In the genomic region with DNA sequence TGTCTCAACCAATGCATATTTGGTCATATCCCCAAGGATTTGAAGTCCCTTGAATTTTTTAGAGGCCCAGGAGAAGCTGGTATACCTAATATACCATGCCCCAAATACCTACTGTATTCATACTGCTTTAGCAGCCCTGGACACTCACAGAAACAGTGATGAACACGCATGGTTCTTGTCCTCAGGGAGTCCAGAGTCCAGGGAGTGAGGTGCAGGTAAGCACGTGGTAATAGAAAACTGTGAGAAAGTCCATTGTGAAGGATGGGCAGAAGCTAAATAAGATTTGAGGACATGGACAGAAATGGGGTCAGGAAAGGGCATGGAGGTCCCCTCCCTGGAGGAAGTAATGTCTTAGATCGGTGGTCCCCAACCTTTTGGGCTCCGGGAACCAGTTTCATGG, we compare ENCODE assay signal across 37 cellular contexts.
"Had no signal": no experiment of that assay in that cellular context is flagged by ENCODE, and none has a peak within 500 bp of the region (broad histone marks: within the 10 kb centered on the region; RNA-seq: fewer than 3 reads in every experiment).

No MANE protein-coding gene starts in this region.

- H3K4me3 Mint-ChIP-seq: activated B cell treated with CpG ODN at 0.5 μM for 24 hours; activated CD4-positive, alpha-beta T cell treated with anti-CD3 and anti-CD28 coated beads, Interleukin-2, amount 10 ng/mL, durations not matched to agents 24 days and 14 days; activated CD8-positive, alpha-beta T cell treated with anti-CD3 and anti-CD28 coated beads for 36 hours; activated naive CD4-positive, alpha-beta T cell treated with anti-CD3 and anti-CD28 coated beads for 36 hours; activated naive CD8-positive, alpha-beta T cell treated with anti-CD3 and anti-CD28 coated beads for 36 hours; activated T-cell treated with anti-CD3 and anti-CD28 coated beads, Interleukin-2, amount 50 U/mL, for 4 hours; activated T-helper 1 cell treated with anti-CD3 and anti-CD28 coated beads, Interleukin-12 subunit alpha, Interleukin-12 subunit beta, Interleukin-2, Interleukin-4 antibody, amounts not matched to agents 30 ng/mL and 10 ng/mL and 1 ng/mL, durations not matched to agents 14 hours and 24 hours and 36 hours; activated T-helper 17 cell treated with anti-CD3 and anti-CD28 coated beads, Interleukin-2, amount 50 U/mL, for 72 hours; central memory CD8-positive, alpha-beta T cell; T-cell; T-helper 17 cell; T-helper 2 cell treated with Interferon-gamma antibody and Interleukin-4, amounts not matched to agents 5 μg/mL and 100 μg/mL, for 36 hours had no signal

- H3K9me3 Mint-ChIP-seq: activated B cell treated with CpG ODN at 0.5 μM for 24 hours; activated CD8-positive, alpha-beta T cell treated with anti-CD3 and anti-CD28 coated beads for 36 hours; activated naive CD8-positive, alpha-beta T cell treated with anti-CD3 and anti-CD28 coated beads for 36 hours; activated T-cell treated with anti-CD3 and anti-CD28 coated beads, Interleukin-2, amount 50 U/mL, for 4 hours; activated T-helper 17 cell treated with anti-CD3 and anti-CD28 coated beads, Interleukin-2, amount 50 U/mL, for 72 hours; central memory CD8-positive, alpha-beta T cell; T-cell; T-helper 2 cell treated with Interferon-gamma antibody and Interleukin-4, amounts not matched to agents 5 μg/mL and 100 μg/mL, for 36 hours had no signal

- H3K27me3 ChIP-seq: adrenal gland, body of pancreas, brain microvascular endothelial cell, breast epithelium, cardiac muscle cell had no signal

- FAIRE-seq: astrocyte, TTC549 had no signal

- H3K4me3 ChIP-seq: adrenal gland, body of pancreas, breast epithelium, cardiac muscle cell had no signal

- H3K36me3 ChIP-seq: adrenal gland, brain microvascular endothelial cell, breast epithelium, cardiac muscle cell had no signal

- H3K4me1 ChIP-seq: body of pancreas, breast epithelium had no signal

- H3K9me3 ChIP-seq: adrenal gland, body of pancreas, breast epithelium had no signal

- H3K27ac Mint-ChIP-seq: activated B cell treated with CpG ODN at 0.5 μM for 24 hours; activated CD4-positive, alpha-beta T cell treated with anti-CD3 and anti-CD28 coated beads, Interleukin-2, amount 10 ng/mL, durations not matched to agents 24 days and 14 days; activated CD8-positive, alpha-beta T cell treated with anti-CD3 and anti-CD28 coated beads for 36 hours; activated naive CD8-positive, alpha-beta T cell treated with anti-CD3 and anti-CD28 coated beads for 36 hours; activated T-helper 17 cell treated with anti-CD3 and anti-CD28 coated beads, Interleukin-2, amount 50 U/mL, for 72 hours; T-cell; T-helper 2 cell treated with Interferon-gamma antibody and Interleukin-4, amounts not matched to agents 5 μg/mL and 100 μg/mL, for 36 hours had no signal

- ATAC-seq: activated CD8-positive, alpha-beta T cell treated with anti-CD3 and anti-CD28 coated beads for 36 hours; activated naive CD4-positive, alpha-beta T cell treated with anti-CD3 and anti-CD28 coated beads, Interleukin-2, amount 50 U/mL, for 72 hours; activated T-cell treated with anti-CD3 and anti-CD28 coated beads, Interleukin-2, amount 50 U/mL, for 4 hours; activated T-helper 17 cell treated with anti-CD3 and anti-CD28 coated beads, Interleukin-2, amount 50 U/mL, for 72 hours; body of pancreas; T-cell; T-helper 17 cell had no signal

- DNase-seq: activated B cell treated with CpG ODN at 0.5 μM for 24 hours; activated CD4-positive, alpha-beta T cell treated with anti-CD3 and anti-CD28 coated beads for 4 hours; activated CD4-positive, alpha-beta T cell treated with anti-CD3 and anti-CD28 coated beads, Interleukin-2, amount 10 ng/mL, durations not matched to agents 24 days and 14 days; activated CD4-positive, alpha-beta T cell treated with anti-CD3 and anti-CD28 coated beads, Interleukin-2, amount 50 U/mL, for 1 hour; activated CD4-positive, alpha-beta T cell treated with anti-CD3 and anti-CD28 coated beads, Interleukin-2, amount 50 U/mL, for 4 hours; activated CD4-positive, CD25-positive, alpha-beta regulatory T cell treated with anti-CD3 and anti-CD28 coated beads, Interleukin-2, amount 50 U/mL, for 72 hours; activated CD8-positive, alpha-beta memory T cell treated with anti-CD3 and anti-CD28 coated beads, Interleukin-2, amount 50 U/mL, for 4 hours; activated CD8-positive, alpha-beta T cell treated with anti-CD3 and anti-CD28 coated beads for 36 hours; activated effector memory CD4-positive, alpha-beta T cell treated with anti-CD3 and anti-CD28 coated beads, Interleukin-2, amount 50 U/mL, for 16 hours; activated gamma-delta T cell treated with Interleukin-2 at 50 U/mL for 16 hours; activated naive CD4-positive, alpha-beta T cell; activated naive CD4-positive, alpha-beta T cell treated with anti-CD3 and anti-CD28 coated beads for 36 hours; activated naive CD4-positive, alpha-beta T cell treated with anti-CD3 and anti-CD28 coated beads, Interleukin-2, amount 50 U/mL, for 16 hours; activated naive CD8-positive, alpha-beta T cell treated with anti-CD3 and anti-CD28 coated beads for 36 hours; activated T-cell treated with anti-CD3 and anti-CD28 coated beads for 4 hours; activated T-cell treated with anti-CD3 and anti-CD28 coated beads, Interleukin-2, amount 50 U/mL, for 1 hour; activated T-cell treated with anti-CD3 and anti-CD28 coated beads, Interleukin-2, amount 50 U/mL, for 4 hours; adrenal gland; amniotic stem cell; aorta; body of pancreas; brain microvascular endothelial cell; caudate nucleus; cerebellar nuclear complex; T-cell; T-helper 17 cell; T-helper 9 cell had no signal

- H3K27me3 Mint-ChIP-seq: activated CD4-positive, alpha-beta T cell treated with anti-CD3 and anti-CD28 coated beads, Interleukin-2, amount 10 ng/mL, durations not matched to agents 24 days and 14 days; activated naive CD8-positive, alpha-beta T cell treated with anti-CD3 and anti-CD28 coated beads for 36 hours; activated T-helper 17 cell treated with anti-CD3 and anti-CD28 coated beads, Interleukin-2, amount 50 U/mL, for 72 hours; T-cell; T-helper 17 cell had no signal

- H3K36me3 Mint-ChIP-seq: activated naive CD8-positive, alpha-beta T cell treated with anti-CD3 and anti-CD28 coated beads for 36 hours had no signal

- H3K27ac ChIP-seq: adrenal gland, body of pancreas, brain microvascular endothelial cell, breast epithelium, cardiac muscle cell, VCaP had no signal

- H3K4me1 Mint-ChIP-seq: activated B cell treated with CpG ODN at 0.5 μM for 24 hours; central memory CD8-positive, alpha-beta T cell had no signal
